In genomic region chr2:152431370-152432098, GRCh38 we compare ENCODE assay signal across 15 cellular contexts.
DNase-seq lines count a peak whose midpoint lies in the region; ATAC-seq and TF ChIP-seq lines count a peak whose summit lies in the region.
"Had no signal": no experiment of that assay in that cellular context is flagged by ENCODE, and none has a peak within 500 bp of the region (broad histone marks: within the 10 kb centered on the region; RNA-seq: fewer than 3 reads in every experiment).

No MANE protein-coding gene starts in this region.

- H3K27me3 ChIP-seq in heart right ventricle (no peaks in the 10 kb centered on the region), right cardiac atrium (ENCODE audit: control insufficient read depth, insufficient read depth) (no peaks in the 10 kb centered on the region), lung (ENCODE audit: control insufficient read depth, insufficient read depth) (no peaks in the 10 kb centered on the region), uterus (no peaks in the 10 kb centered on the region), aorta (ENCODE audit: control insufficient read depth in 1 of 2, insufficient read depth in 2 of 2, low read length in 1 of 2) (no peaks in the 10 kb centered on the region)
- H3K27me3 ChIP-seq: SJCRH30, upper lobe of right lung had no signal

- H3K4me1 Mint-ChIP-seq in brain = peaks cover 91% of the 10 kb centered on the region
- H3K4me1 Mint-ChIP-seq: activated T-helper 17 cell treated with anti-CD3 and anti-CD28 coated beads, Interleukin-2, amount 50 U/mL, for 72 hours; CD4-positive, alpha-beta memory T cell had no signal

- TF ChIP-seq POLR2A in uterus (IDR thresholded peaks at IDR 0.05) = no peak

- H3K4me1 ChIP-seq in heart right ventricle (peaks cover 0 to 47% (median 24%) of the 10 kb centered on the region in 9 donors), right cardiac atrium (ENCODE audit: control insufficient read depth, insufficient read depth, low read length) (peaks cover 11% of the 10 kb centered on the region), lung (ENCODE audit: control insufficient read depth in 2 of 2, insufficient read depth in 2 of 2, low read length in 2 of 2) (peaks cover 9 to 18% of the 10 kb centered on the region in 2 donors), uterus (peaks cover 0 to 3% of the 10 kb centered on the region in 2 donors), aorta (ENCODE audit: control insufficient read depth in 1 of 2, insufficient read depth in 2 of 2, low read length in 2 of 2) (peaks cover 4 to 6% of the 10 kb centered on the region in 2 donors)

- DNase-seq in heart right ventricle (no peak), right cardiac atrium (no peak), lung (ENCODE audit: low spot score) (no peak), uterus (peak in 1 of 2 donors; percentile 20), NCI-H748 (lab: John Stamatoyannopoulos, UW; ENCODE audit: unreplicated experiment) (no peak), aorta (no peak)
- DNase-seq: ACHN; amniotic stem cell; CD4-positive, alpha-beta memory T cell; NCI-H1417; SJCRH30; upper lobe of right lung had no signal

- peak overlapping the region in 3 of 5 experiments; percentile 13 to 62 (median 21) for H3K4me3 Mint-ChIP-seq in brain
- H3K4me3 Mint-ChIP-seq: activated T-helper 17 cell treated with anti-CD3 and anti-CD28 coated beads, Interleukin-2, amount 50 U/mL, for 72 hours; CD4-positive, alpha-beta memory T cell had no signal

- no peaks in the 10 kb centered on the region for H3K36me3 Mint-ChIP-seq in brain
- H3K36me3 Mint-ChIP-seq: CD4-positive, alpha-beta memory T cell had no signal

- H3K9me3 Mint-ChIP-seq in brain = no peaks in the 10 kb centered on the region
- H3K9me3 Mint-ChIP-seq: activated T-helper 17 cell treated with anti-CD3 and anti-CD28 coated beads, Interleukin-2, amount 50 U/mL, for 72 hours; CD4-positive, alpha-beta memory T cell had no signal

- H3K27me3 Mint-ChIP-seq in brain = no peaks in the 10 kb centered on the region

- no peak for ATAC-seq in heart right ventricle
- no peak for ATAC-seq in right cardiac atrium
- no peak for ATAC-seq in lung (ENCODE audit: insufficient read depth, low FRiP score)
- no peak for ATAC-seq in HG02610 (IDR thresholded peaks at IDR 0.05; ENCODE audit: unreplicated experiment)
- ATAC-seq in aorta (ENCODE audit: low FRiP score) = no peak
- ATAC-seq: activated T-helper 17 cell treated with anti-CD3 and anti-CD28 coated beads, Interleukin-2, amount 50 U/mL, for 72 hours had no signal

- H3K9me3 ChIP-seq in heart right ventricle = no peaks in the 10 kb centered on the region
- no peaks in the 10 kb centered on the region for H3K9me3 ChIP-seq in right cardiac atrium (ENCODE audit: control insufficient read depth, low read length)
- no peaks in the 10 kb centered on the region for H3K9me3 ChIP-seq in lung (ENCODE audit: control insufficient read depth in 2 of 2, insufficient read depth in 1 of 2, low read length in 1 of 2)
- no peaks in the 10 kb centered on the region for H3K9me3 ChIP-seq in uterus
- no peaks in the 10 kb centered on the region for H3K9me3 ChIP-seq in aorta (ENCODE audit: control insufficient read depth, low read length)
- H3K9me3 ChIP-seq: upper lobe of right lung had no signal

- H3K36me3 ChIP-seq in heart right ventricle = no peaks in the 10 kb centered on the region
- H3K36me3 ChIP-seq in lung (ENCODE audit: control insufficient read depth in 2 of 2, insufficient read depth in 2 of 2, low read length in 2 of 2) = no peaks in the 10 kb centered on the region
- H3K36me3 ChIP-seq in uterus = no peaks in the 10 kb centered on the region
- no peaks in the 10 kb centered on the region for H3K36me3 ChIP-seq in aorta (ENCODE audit: control insufficient read depth in 1 of 2, insufficient read depth in 2 of 2, low read length in 1 of 2)
- H3K36me3 ChIP-seq: SJCRH30, upper lobe of right lung had no signal

- no peak overlapping the region for H3K4me3 ChIP-seq in heart right ventricle
- no peak overlapping the region for H3K4me3 ChIP-seq in right cardiac atrium (ENCODE audit: low read length)
- H3K4me3 ChIP-seq in lung = no peak overlapping the region
- no peak overlapping the region for H3K4me3 ChIP-seq in uterus
- no peak overlapping the region for H3K4me3 ChIP-seq in aorta (ENCODE audit: low read length in 2 of 2)
- H3K4me3 ChIP-seq: SJCRH30, upper lobe of right lung had no signal

- intact Hi-C loops in heart right ventricle (cut with DNase I) = no loop called here
- intact Hi-C loops in right cardiac atrium (cut with DNase I) = loop anchor here in 1 of 4 donors (10.0 kb wide), 1 partner anchor 53 kb away; no protein-coding TSS in a partner anchor
- intact Hi-C loops in uterus (cut with DNase I; ENCODE audit: low total_unique reads) = no loop called here
- intact Hi-C loops in aorta (cut with DNase I) = no loop called here

- TF ChIP-seq CTCF in heart right ventricle (IDR thresholded peaks at IDR 0.05) (no peak), brain (conservative IDR thresholded peaks at IDR 0.05) (no peak), lung (IDR thresholded peaks at IDR 0.05; ENCODE audit: control extremely low read depth, extremely low read depth) (no peak), uterus (IDR thresholded peaks at IDR 0.05) (no peak)

- H3K27ac ChIP-seq in heart right ventricle (peak overlapping the region in 6 of 10 donors; percentile 25 to 71 (median 54)), right cardiac atrium (ENCODE audit: low read length) (no peak overlapping the region), lung (ENCODE audit: low read depth in 1 of 2, low read length in 1 of 2) (peak overlapping the region; percentile 36 to 56), uterus (peak overlapping the region; percentile 32 to 33), aorta (ENCODE audit: low read depth in 1 of 2, low read length in 2 of 2) (no peak overlapping the region)
- H3K27ac ChIP-seq: SJCRH30, upper lobe of right lung had no signal

- peak overlapping the region; percentile 17 to 86 (median 82) for H3K27ac Mint-ChIP-seq in brain
- H3K27ac Mint-ChIP-seq: activated T-helper 17 cell treated with anti-CD3 and anti-CD28 coated beads, Interleukin-2, amount 50 U/mL, for 72 hours; CD4-positive, alpha-beta memory T cell had no signal

- WGBS in heart right ventricle, 2 donors = 79 to 85% methylated on average over 4 of the region's 4 CpGs
- 83% methylated on average over 4 of the region's 4 CpGs for WGBS in right cardiac atrium
- WGBS in lung, 2 donors = 89 to 94% methylated on average over 4 of the region's 4 CpGs
- WGBS in aorta, 2 donors = 92 to 94% methylated on average over 4 of the region's 4 CpGs

Comparison
In these comparisons a context has a peak if more than half of its experiments do, and no peak if none do; other contexts are left out.
1. H3K27ac ChIP-seq: peak in heart right ventricle (6 of 10), lung (2 of 2) and uterus (2 of 2); none in right cardiac atrium (single experiment) and aorta (0 of 2).